Comparison of ENCODE assay signal across 1 cellular context in the genomic region with DNA sequence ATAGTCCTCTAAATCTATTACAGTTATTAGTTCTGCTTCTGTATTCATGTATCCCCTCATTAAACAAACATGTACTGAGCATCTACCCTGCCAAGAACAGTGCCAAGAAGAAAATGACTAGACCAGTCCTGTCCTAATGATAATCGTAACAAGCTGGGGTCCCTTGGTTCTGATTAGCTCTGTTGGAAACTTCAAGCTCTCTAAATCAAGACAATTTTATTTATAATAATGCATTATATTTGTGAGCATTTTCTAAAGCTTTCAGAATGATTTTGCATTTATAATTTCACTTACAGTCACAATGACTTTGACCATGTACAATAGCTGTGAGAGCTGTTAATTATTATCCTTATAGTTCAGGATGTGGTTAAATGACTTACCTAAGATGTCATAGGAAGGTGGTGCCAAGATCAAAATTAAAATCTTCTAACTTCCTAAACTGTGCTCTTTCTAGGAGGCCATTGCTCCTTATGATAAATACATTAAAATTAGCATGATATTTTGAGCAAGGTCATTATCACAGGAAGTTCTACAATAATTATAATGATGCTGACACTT.
TF ChIP-seq lines count a peak whose summit lies in the region.

No MANE protein-coding gene starts in this region.

TF ChIP-seq in GM12878, 131 proteins besides CTCF, POLR2A, EP300 and RAD21 (continued from another document):
- TF ChIP-seq, protein P1, sequence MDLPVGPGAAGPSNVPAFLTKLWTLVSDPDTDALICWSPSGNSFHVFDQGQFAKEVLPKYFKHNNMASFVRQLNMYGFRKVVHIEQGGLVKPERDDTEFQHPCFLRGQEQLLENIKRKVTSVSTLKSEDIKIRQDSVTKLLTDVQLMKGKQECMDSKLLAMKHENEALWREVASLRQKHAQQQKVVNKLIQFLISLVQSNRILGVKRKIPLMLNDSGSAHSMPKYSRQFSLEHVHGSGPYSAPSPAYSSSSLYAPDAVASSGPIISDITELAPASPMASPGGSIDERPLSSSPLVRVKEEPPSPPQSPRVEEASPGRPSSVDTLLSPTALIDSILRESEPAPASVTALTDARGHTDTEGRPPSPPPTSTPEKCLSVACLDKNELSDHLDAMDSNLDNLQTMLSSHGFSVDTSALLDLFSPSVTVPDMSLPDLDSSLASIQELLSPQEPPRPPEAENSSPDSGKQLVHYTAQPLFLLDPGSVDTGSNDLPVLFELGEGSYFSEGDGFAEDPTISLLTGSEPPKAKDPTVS (IDR thresholded peaks at IDR 0.05; ENCODE audit: low read depth, low read length) = no peak
- TF ChIP-seq, protein P2, sequence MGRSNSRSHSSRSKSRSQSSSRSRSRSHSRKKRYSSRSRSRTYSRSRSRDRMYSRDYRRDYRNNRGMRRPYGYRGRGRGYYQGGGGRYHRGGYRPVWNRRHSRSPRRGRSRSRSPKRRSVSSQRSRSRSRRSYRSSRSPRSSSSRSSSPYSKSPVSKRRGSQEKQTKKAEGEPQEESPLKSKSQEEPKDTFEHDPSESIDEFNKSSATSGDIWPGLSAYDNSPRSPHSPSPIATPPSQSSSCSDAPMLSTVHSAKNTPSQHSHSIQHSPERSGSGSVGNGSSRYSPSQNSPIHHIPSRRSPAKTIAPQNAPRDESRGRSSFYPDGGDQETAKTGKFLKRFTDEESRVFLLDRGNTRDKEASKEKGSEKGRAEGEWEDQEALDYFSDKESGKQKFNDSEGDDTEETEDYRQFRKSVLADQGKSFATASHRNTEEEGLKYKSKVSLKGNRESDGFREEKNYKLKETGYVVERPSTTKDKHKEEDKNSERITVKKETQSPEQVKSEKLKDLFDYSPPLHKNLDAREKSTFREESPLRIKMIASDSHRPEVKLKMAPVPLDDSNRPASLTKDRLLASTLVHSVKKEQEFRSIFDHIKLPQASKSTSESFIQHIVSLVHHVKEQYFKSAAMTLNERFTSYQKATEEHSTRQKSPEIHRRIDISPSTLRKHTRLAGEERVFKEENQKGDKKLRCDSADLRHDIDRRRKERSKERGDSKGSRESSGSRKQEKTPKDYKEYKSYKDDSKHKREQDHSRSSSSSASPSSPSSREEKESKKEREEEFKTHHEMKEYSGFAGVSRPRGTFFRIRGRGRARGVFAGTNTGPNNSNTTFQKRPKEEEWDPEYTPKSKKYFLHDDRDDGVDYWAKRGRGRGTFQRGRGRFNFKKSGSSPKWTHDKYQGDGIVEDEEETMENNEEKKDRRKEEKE (IDR thresholded peaks at IDR 0.05) = no peak
TF ChIP-seq in GM12878: peak in this region for 0.
